1 cellular context compared by ENCODE assay signal in the genomic region with DNA sequence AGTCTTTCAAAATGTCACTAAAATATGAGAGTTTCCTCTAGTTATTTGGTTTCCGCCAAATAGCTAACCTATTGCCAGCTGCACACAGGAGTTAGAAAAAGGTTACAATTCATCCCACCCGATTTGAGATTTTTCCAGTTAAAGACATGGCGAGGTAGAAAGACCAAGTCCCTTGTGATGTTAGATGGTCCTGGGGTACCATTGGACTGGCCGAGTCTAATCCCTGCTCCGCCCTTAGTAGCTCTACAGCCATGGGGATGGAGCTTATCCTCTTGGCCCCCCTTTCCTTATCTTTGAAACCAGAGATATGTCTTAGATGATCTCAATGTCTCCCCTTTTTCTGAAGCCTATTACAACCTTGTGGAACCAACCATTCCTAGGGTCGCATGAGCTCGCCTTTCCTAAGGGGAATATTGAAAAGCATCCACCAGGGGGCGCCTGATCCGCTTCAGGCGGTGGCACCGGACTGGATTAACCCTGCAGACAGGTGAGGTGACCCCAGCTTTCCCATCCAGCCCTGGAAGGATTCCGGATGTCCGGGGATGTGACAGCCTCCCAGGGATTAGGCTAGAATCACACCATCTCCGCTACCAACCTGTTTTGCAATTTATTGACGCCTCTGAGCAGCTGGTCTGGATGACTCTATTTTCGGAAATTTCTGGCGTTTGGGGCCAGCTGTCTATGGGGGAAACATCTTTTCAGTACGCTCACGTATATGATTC.
A peak's percentile ranks its signal among the peaks of the same experiment; 100 is the strongest.
TF ChIP-seq lines count a peak whose summit lies in the region.

No MANE protein-coding gene starts in this region.

TF ChIP-seq in HEK293, 187 proteins besides CTCF, POLR2A, EP300 and RAD21 (continued from another document):
- TF ChIP-seq PRDM4 (tag by site-specific recombination; IDR thresholded peaks at IDR 0.05) = no peak
- TF ChIP-seq ZNF561 (tag by site-specific recombination; IDR thresholded peaks at IDR 0.05; ENCODE audit: borderline replicate concordance) = 0 out of 2 replicates have a peak, but pooled peaks have one; percentile 58
- no peak for TF ChIP-seq ZNF521 (tag by site-specific recombination; IDR thresholded peaks at IDR 0.05)
- 0 out of 2 replicates have a peak, but pooled peaks have one; percentile 47 for TF ChIP-seq ZNF2 (tag by site-specific recombination; IDR thresholded peaks at IDR 0.05)
- no peak for TF ChIP-seq SETDB1 (IDR thresholded peaks at IDR 0.05; ENCODE audit: insufficient read length, low read length)
- peak; percentile 15; the same call in 1 of the 2 replicates for TF ChIP-seq IKZF3 (tag by site-specific recombination; IDR thresholded peaks at IDR 0.05)
- peak; percentile 40; the same call in 1 of the 2 replicates for TF ChIP-seq ZNF654 (tag by site-specific recombination; IDR thresholded peaks at IDR 0.05; ENCODE audit: low read depth)
TF ChIP-seq in HEK293: peak in this region for 7.
